ENCODE assay signal across 23 cellular contexts in genomic region chr14:83294941-83295340, GRCh38.
A peak's percentile ranks its signal among the peaks of the same experiment; 100 is the strongest.
DNase-seq lines count a peak whose midpoint lies in the region; ATAC-seq and TF ChIP-seq lines count a peak whose summit lies in the region.
"Had no signal": no experiment of that assay in that cellular context is flagged by ENCODE, and none has a peak within 500 bp of the region (broad histone marks: within the 10 kb centered on the region; RNA-seq: fewer than 3 reads in every experiment).

No MANE protein-coding gene starts in this region.

- H3K27me3 Mint-ChIP-seq in chondrocyte (ENCODE audit: low read depth): no peaks in the 10 kb centered on the region
- H3K27me3 Mint-ChIP-seq: activated naive CD8-positive, alpha-beta T cell treated with anti-CD3 and anti-CD28 coated beads, Interleukin-2, amount 50 U/mL, for 24 hours; central memory CD8-positive, alpha-beta T cell; IgD-negative memory B cell had no signal

- H3K27ac Mint-ChIP-seq in chondrocyte (ENCODE audit: unreplicated experiment): peak overlapping the region; percentile 73
- H3K27ac Mint-ChIP-seq: activated naive CD8-positive, alpha-beta T cell treated with anti-CD3 and anti-CD28 coated beads, Interleukin-2, amount 50 U/mL, for 24 hours; IgD-negative memory B cell; natural killer cell; stimulated activated effector memory CD8-positive, alpha-beta T cell treated with anti-CD3 and anti-CD28 coated beads, Interleukin-12 subunit alpha, Interleukin-12 subunit beta, amount 100 ng/mL, for 72 hours had no signal

- no peak for TF ChIP-seq CTCF in chondrocyte (IDR thresholded peaks at IDR 0.05)

- DNase-seq in D341Med (ENCODE audit: low spot score): peak; percentile 39
- DNase-seq in NCI-H226: peak; percentile 40
- no peak for DNase-seq in chondrocyte (ENCODE audit: low spot score)
- peak; percentile 30 for DNase-seq in non-pigmented ciliary epithelial cell (ENCODE audit: low read depth)
- no peak for DNase-seq in cortex of kidney (lab: John Stamatoyannopoulos, UW)
- DNase-seq in activated CD4-positive, alpha-beta T cell treated with anti-CD3 and anti-CD28 coated beads, Interleukin-2, amount 50 U/mL, for 1 hour: no peak
- DNase-seq: activated CD4-positive, alpha-beta T cell treated with anti-CD3 and anti-CD28 coated beads, Interleukin-2, amount 50 U/mL, for 48 hours; activated effector memory CD4-positive, alpha-beta T cell treated with anti-CD3 and anti-CD28 coated beads, Interleukin-2, amount 50 U/mL, for 16 hours; activated naive CD8-positive, alpha-beta T cell treated with anti-CD3 and anti-CD28 coated beads, Interleukin-2, amount 50 U/mL, for 24 hours; effector CD8-positive, alpha-beta T cell; natural killer cell; NCI-H146; NCI-H2171 treated with DMSO at 0.1 percent for 48 hours; NCI-H774; PC-3; SIG-M5; T-helper 2 cell had no signal

- H3K9me3 Mint-ChIP-seq in chondrocyte (ENCODE audit: low read depth): peaks cover 3% of the 10 kb centered on the region

- H3K4me1 Mint-ChIP-seq in chondrocyte (ENCODE audit: low read depth): peaks cover 19% of the 10 kb centered on the region
- H3K4me1 Mint-ChIP-seq: activated naive CD8-positive, alpha-beta T cell treated with anti-CD3 and anti-CD28 coated beads, Interleukin-2, amount 50 U/mL, for 24 hours; central memory CD8-positive, alpha-beta T cell; IgD-negative memory B cell; natural killer cell; stimulated activated effector memory CD8-positive, alpha-beta T cell treated with anti-CD3 and anti-CD28 coated beads, Interleukin-12 subunit alpha, Interleukin-12 subunit beta, amount 100 ng/mL, for 72 hours had no signal

- no peak overlapping the region for H3K4me3 Mint-ChIP-seq in chondrocyte (ENCODE audit: unreplicated experiment)
- H3K4me3 Mint-ChIP-seq: activated naive CD8-positive, alpha-beta T cell treated with anti-CD3 and anti-CD28 coated beads, Interleukin-2, amount 50 U/mL, for 24 hours; central memory CD8-positive, alpha-beta T cell; IgD-negative memory B cell; natural killer cell; stimulated activated effector memory CD8-positive, alpha-beta T cell treated with anti-CD3 and anti-CD28 coated beads, Interleukin-12 subunit alpha, Interleukin-12 subunit beta, amount 100 ng/mL, for 72 hours had no signal

- ATAC-seq in GM21528 (IDR thresholded peaks at IDR 0.05; ENCODE audit: low FRiP score, unreplicated experiment) (no peak), HG03159 (IDR thresholded peaks at IDR 0.05; ENCODE audit: unreplicated experiment) (no peak)
- ATAC-seq: activated naive CD8-positive, alpha-beta T cell treated with anti-CD3 and anti-CD28 coated beads, Interleukin-2, amount 50 U/mL, for 24 hours; natural killer cell; PC-3; sciatic nerve; stimulated activated effector memory CD8-positive, alpha-beta T cell treated with anti-CD3 and anti-CD28 coated beads, Interleukin-12 subunit alpha, Interleukin-12 subunit beta, amount 100 ng/mL, for 72 hours had no signal

- H3K36me3 Mint-ChIP-seq in chondrocyte (ENCODE audit: low read depth): no peaks in the 10 kb centered on the region
- H3K36me3 Mint-ChIP-seq: stimulated activated effector memory CD8-positive, alpha-beta T cell treated with anti-CD3 and anti-CD28 coated beads, Interleukin-12 subunit alpha, Interleukin-12 subunit beta, amount 100 ng/mL, for 72 hours had no signal

Comparison
In these comparisons a context has a peak if more than half of its experiments do, and no peak if none do; other contexts are left out.
1. DNase-seq: peak in D341Med (single experiment), NCI-H226 (single experiment) and non-pigmented ciliary epithelial cell (single experiment); none in chondrocyte (single experiment), cortex of kidney (single experiment) and activated CD4-positive, alpha-beta T cell treated with anti-CD3 and anti-CD28 coated beads, Interleukin-2, amount 50 U/mL, for 1 hour (single experiment).